Comparison of ENCODE assay signal across 8 cellular contexts in genomic region chr1:36420836-36421317, GRCh38. TPM values are rescaled to one million over a fixed set of nuclear protein-coding genes. Genes with fewer than 3 reads are reported as not detected.
A peak's percentile ranks its signal among the peaks of the same experiment; 100 is the strongest.
DNase-seq lines count a peak whose midpoint lies in the region; ATAC-seq and TF ChIP-seq lines count a peak whose summit lies in the region.

No MANE protein-coding gene starts in this region.

- H3K36me3 ChIP-seq in vagina = peaks cover 0 to 7% of the 10 kb centered on the region in 2 donors

- peaks cover 25 to 29% (median 26%) of the 10 kb centered on the region in 3 donors for H3K4me1 Mint-ChIP-seq in T-cell
- H3K4me1 Mint-ChIP-seq in activated naive CD8-positive, alpha-beta T cell treated with anti-CD3 and anti-CD28 coated beads, Interleukin-2, amount 10 ng/mL, durations not matched to agents 7 days and 5 days = peaks cover 12% of the 10 kb centered on the region

- no peaks in the 10 kb centered on the region for H3K27me3 ChIP-seq in vagina

- no peaks in the 10 kb centered on the region for H3K36me3 Mint-ChIP-seq in T-cell
- H3K36me3 Mint-ChIP-seq in activated naive CD8-positive, alpha-beta T cell treated with anti-CD3 and anti-CD28 coated beads, Interleukin-2, amount 10 ng/mL, durations not matched to agents 7 days and 5 days = no peaks in the 10 kb centered on the region

- POLR2A ChIA-PET in T-cell (lab: Charles Lee) = no interaction called here
- POLR2A ChIA-PET in activated naive CD8-positive, alpha-beta T cell treated with anti-CD3 and anti-CD28 coated beads, Interleukin-2, amount 10 ng/mL, durations not matched to agents 7 days and 5 days (lab: Charles Lee) = interaction anchor here (2.1 kb wide), 2 partner anchors 34 to 35 kb away, joined by 7 to 20 read pairs; partner anchors contain the start of gene STK40

- CTCF ChIA-PET in T-cell (lab: Charles Lee) = interaction anchor here in 1 of 2 donors (1.2 to 2.7 kb wide), 4 partner anchors 24 to 79 kb away, joined by 3 to 12 read pairs (median 4); no protein-coding TSS in a partner anchor

- TF ChIP-seq CTCF in vagina (IDR thresholded peaks at IDR 0.05) = peak; percentile 83 to 94 (median 88)

- peak overlapping the region; percentile 69 for H3K27ac ChIP-seq in vagina

- no peaks in the 10 kb centered on the region for H3K27me3 Mint-ChIP-seq in T-cell
- no peaks in the 10 kb centered on the region for H3K27me3 Mint-ChIP-seq in activated naive CD8-positive, alpha-beta T cell treated with anti-CD3 and anti-CD28 coated beads, Interleukin-2, amount 10 ng/mL, durations not matched to agents 7 days and 5 days

- no peak for TF ChIP-seq POLR2A in vagina (IDR thresholded peaks at IDR 0.05)

- no peaks in the 10 kb centered on the region for H3K9me3 ChIP-seq in vagina

- ATAC-seq in GM21528 (IDR thresholded peaks at IDR 0.05; ENCODE audit: low FRiP score, unreplicated experiment) = peak; percentile 55
- ATAC-seq in T-cell (replicated peaks in 1 of 4) = peak; percentile 96 to 99 (median 98)
- ATAC-seq in activated naive CD8-positive, alpha-beta T cell treated with anti-CD3 and anti-CD28 coated beads, Interleukin-2, amount 10 ng/mL, durations not matched to agents 7 days and 5 days (ENCODE audit: low read depth) = peak; percentile 97

- DNase-seq in AML-193 (lab: John Stamatoyannopoulos, UW) = peak; percentile 76 to 79
- peak; percentile 76 for DNase-seq in NCI-H1694 (lab: John Stamatoyannopoulos, UW)
- DNase-seq in T-cell = peak; percentile 65 to 94 (median 84)
- peak; percentile 95 for DNase-seq in activated naive CD8-positive, alpha-beta T cell treated with anti-CD3 and anti-CD28 coated beads, Interleukin-2, amount 10 ng/mL, durations not matched to agents 7 days and 5 days
- peak; percentile 95 for DNase-seq in cardiac septum (ENCODE audit: low spot score)
- peak; percentile 75 for DNase-seq in putamen (ENCODE audit: low spot score)
- no peak for DNase-seq in vagina (ENCODE audit: extremely low spot score in 2 of 2)

- H3K9me3 Mint-ChIP-seq in T-cell = no peaks in the 10 kb centered on the region
- H3K9me3 Mint-ChIP-seq in activated naive CD8-positive, alpha-beta T cell treated with anti-CD3 and anti-CD28 coated beads, Interleukin-2, amount 10 ng/mL, durations not matched to agents 7 days and 5 days = no peaks in the 10 kb centered on the region

- intact Hi-C loops in cardiac septum (cut with DNase I) = loop anchor here (2.0 to 10.0 kb wide), 3 partner anchors 78 to 322 kb away; partner anchors contain the start of gene SH3D21
- intact Hi-C loops in vagina (cut with DNase I) = loop anchor here (5.0 kb wide), 2 partner anchors 79 to 319 kb away; no protein-coding TSS in a partner anchor

- peak overlapping the region; percentile 95 to 98 for H3K27ac Mint-ChIP-seq in T-cell
- peak overlapping the region; percentile 81 for H3K27ac Mint-ChIP-seq in activated naive CD8-positive, alpha-beta T cell treated with anti-CD3 and anti-CD28 coated beads, Interleukin-2, amount 10 ng/mL, durations not matched to agents 7 days and 5 days

- H3K4me1 ChIP-seq in vagina = peaks cover 6% of the 10 kb centered on the region

- H3K4me3 Mint-ChIP-seq in T-cell = peak overlapping the region; percentile 40 to 69 (median 67)
- H3K4me3 Mint-ChIP-seq in activated naive CD8-positive, alpha-beta T cell treated with anti-CD3 and anti-CD28 coated beads, Interleukin-2, amount 10 ng/mL, durations not matched to agents 7 days and 5 days = peak overlapping the region; percentile 65

- no peak overlapping the region for H3K4me3 ChIP-seq in vagina

RNA-seq across cellular contexts. Expression of gene LSM10, which starts 23.2 kb away (rescaled TPM):
- total RNA-seq in T-cell (10 to 100 TPM; 26.2 to 59.9 (median 55.4) TPM), cardiac septum (52.7 TPM), vagina (45.2 TPM)
- 10 to 100 TPM; 44.1 to 45.1 TPM for total RNA-seq in activated naive CD8-positive, alpha-beta T cell treated with anti-CD3 and anti-CD28 coated beads, Interleukin-2, amount 10 ng/mL, durations not matched to agents 7 days and 5 days

RNA-seq across cellular contexts. Expression of gene OSCP1, which starts 29.4 kb away (rescaled TPM):
- 1 to 10 TPM in 1 of 5 donors, under 1 TPM in 4; 0.32 to 1.3 (median 0.68) TPM for total RNA-seq in T-cell
- 1 to 10 TPM; 1.1 to 1.8 TPM for total RNA-seq in activated naive CD8-positive, alpha-beta T cell treated with anti-CD3 and anti-CD28 coated beads, Interleukin-2, amount 10 ng/mL, durations not matched to agents 7 days and 5 days
- 3.4 TPM for total RNA-seq in cardiac septum
- 5.2 TPM for total RNA-seq in vagina

RNA-seq across cellular contexts. Expression of gene STK40, which starts 35.2 kb away (rescaled TPM):
- total RNA-seq in T-cell = 10 to 100 TPM; 29.6 to 71.1 (median 56.7) TPM
- 10 to 100 TPM; 59.5 to 64.7 TPM for total RNA-seq in activated naive CD8-positive, alpha-beta T cell treated with anti-CD3 and anti-CD28 coated beads, Interleukin-2, amount 10 ng/mL, durations not matched to agents 7 days and 5 days
- 75.5 TPM for total RNA-seq in cardiac septum
- 35.4 TPM for total RNA-seq in vagina

RNA-seq across cellular contexts. Expression of gene MRPS15, which starts 43.3 kb away (rescaled TPM):
- total RNA-seq in T-cell (10 to 100 TPM; 25.7 to 37.3 (median 34.9) TPM), cardiac septum (71.7 TPM), vagina (54.0 TPM)
- 10 to 100 TPM; 84.9 to 86.1 TPM for total RNA-seq in activated naive CD8-positive, alpha-beta T cell treated with anti-CD3 and anti-CD28 coated beads, Interleukin-2, amount 10 ng/mL, durations not matched to agents 7 days and 5 days

Comparison
In these comparisons a context has a peak if more than half of its experiments do, and no peak if none do; other contexts are left out.
1. DNase-seq: peak in AML-193 (2 of 2), NCI-H1694 (single experiment), T-cell (34 of 34), activated naive CD8-positive, alpha-beta T cell treated with anti-CD3 and anti-CD28 coated beads, Interleukin-2, amount 10 ng/mL, durations not matched to agents 7 days and 5 days (single experiment), cardiac septum (single experiment) and putamen (single experiment); none in vagina (0 of 2).
2. Peak in every context shown above with its lines, with median percentiles within 50 percentile points of each other: ATAC-seq.